In genomic region chr19:34253711-34254551, GRCh38 we compare ENCODE assay signal across 8 cellular contexts. TPM values are rescaled to one million over a fixed set of nuclear protein-coding genes. Genes with fewer than 3 reads are reported as not detected.
DNase-seq lines count a peak whose midpoint lies in the region; ATAC-seq and TF ChIP-seq lines count a peak whose summit lies in the region.

No MANE protein-coding gene starts in this region.

- no peaks in the 10 kb centered on the region for H3K27me3 ChIP-seq in KMS-11 (ENCODE audit: insufficient read depth, low read depth)
- no peaks in the 10 kb centered on the region for H3K27me3 ChIP-seq in WERI-Rb-1 (ENCODE audit: insufficient read depth, low read depth, severe bottlenecking)
- H3K27me3 ChIP-seq in effector memory CD4-positive, alpha-beta T cell (replicated peaks; ENCODE audit: control insufficient read depth, insufficient read depth, low read length, poor library complexity, severe bottlenecking): no peaks in the 10 kb centered on the region

- no peak overlapping the region for H3K4me3 ChIP-seq in KMS-11 (IDR thresholded peaks at IDR 0.05; ENCODE audit: insufficient read depth, low read depth, low read length)
- peak overlapping the region; percentile 67 for H3K4me3 ChIP-seq in WERI-Rb-1 (ENCODE audit: low read depth, low read length)
- H3K4me3 ChIP-seq in effector memory CD4-positive, alpha-beta T cell (ENCODE audit: insufficient read depth, low read depth, low read length, poor library complexity, severe bottlenecking): peak overlapping the region; percentile 81

- H3K79me2 ChIP-seq in KMS-11 (ENCODE audit: insufficient read depth, low read depth): no peaks in the 10 kb centered on the region

- peak; percentile 90 for ATAC-seq in GM21515 (IDR thresholded peaks at IDR 0.05; ENCODE audit: unreplicated experiment)
- ATAC-seq in stimulated activated naive CD8-positive, alpha-beta T cell treated with anti-CD3 and anti-CD28 coated beads, Interleukin-15, amount 100 ng/mL, for 72 hours: peak; percentile 34
- ATAC-seq in HG02884 (IDR thresholded peaks at IDR 0.05; ENCODE audit: unreplicated experiment): no peak

- peak overlapping the region; percentile 83 for H2AFZ ChIP-seq in KMS-11 (ENCODE audit: low read depth)

- H3K27ac Mint-ChIP-seq in stimulated activated naive CD8-positive, alpha-beta T cell treated with anti-CD3 and anti-CD28 coated beads, Interleukin-15, amount 100 ng/mL, for 72 hours: peak overlapping the region; percentile 78 to 97

- H3K4me1 ChIP-seq in KMS-11 (ENCODE audit: low read depth, poor library complexity, severe bottlenecking): peaks cover 4% of the 10 kb centered on the region
- peaks cover 7% of the 10 kb centered on the region for H3K4me1 ChIP-seq in effector memory CD4-positive, alpha-beta T cell (ENCODE audit: control insufficient read depth, insufficient read depth, low read length, poor library complexity, severe bottlenecking)

- TF ChIP-seq CTCF in KMS-11 (conservative IDR thresholded peaks at IDR 0.05; ENCODE audit: low read depth, low read length) (no peak), WERI-Rb-1 (IDR thresholded peaks at IDR 0.05; ENCODE audit: low read depth, low read length) (no peak)

- H3K36me3 ChIP-seq in KMS-11 (ENCODE audit: insufficient read depth) (no peaks in the 10 kb centered on the region), WERI-Rb-1 (no peaks in the 10 kb centered on the region; the same call in none of the 2 replicates)
- H3K36me3 ChIP-seq in effector memory CD4-positive, alpha-beta T cell (ENCODE audit: control insufficient read depth, insufficient read depth, low read length): no peaks in the 10 kb centered on the region

- no peaks in the 10 kb centered on the region for H3K27me3 Mint-ChIP-seq in stimulated activated naive CD8-positive, alpha-beta T cell treated with anti-CD3 and anti-CD28 coated beads, Interleukin-15, amount 100 ng/mL, for 72 hours

- no peaks in the 10 kb centered on the region for H3K9me3 Mint-ChIP-seq in stimulated activated naive CD8-positive, alpha-beta T cell treated with anti-CD3 and anti-CD28 coated beads, Interleukin-15, amount 100 ng/mL, for 72 hours

- peak overlapping the region; percentile 56 for H3K4me2 ChIP-seq in KMS-11

- H3K9me3 ChIP-seq in WERI-Rb-1 (ENCODE audit: severe bottlenecking): no peaks in the 10 kb centered on the region
- H3K9me3 ChIP-seq in effector memory CD4-positive, alpha-beta T cell (ENCODE audit: control insufficient read depth, low read length): no peaks in the 10 kb centered on the region

- H3K27ac ChIP-seq in KMS-11 (no peak overlapping the region), WERI-Rb-1 (peak overlapping the region; percentile 94)
- peak overlapping the region; percentile 89 for H3K27ac ChIP-seq in effector memory CD4-positive, alpha-beta T cell (ENCODE audit: insufficient read depth, low read length, poor library complexity, severe bottlenecking)

- H3K4me3 Mint-ChIP-seq in stimulated activated naive CD8-positive, alpha-beta T cell treated with anti-CD3 and anti-CD28 coated beads, Interleukin-15, amount 100 ng/mL, for 72 hours: peak overlapping the region; percentile 87 to 94

- no peaks in the 10 kb centered on the region for H4K20me1 ChIP-seq in KMS-11 (ENCODE audit: insufficient read depth)

- peak overlapping the region; percentile 44; the same call in 1 of the 2 replicates for H3K9ac ChIP-seq in KMS-11

- DNase-seq in GDM1 (lab: John Stamatoyannopoulos, UW): peak; percentile 30
- DNase-seq in WERI-Rb-1: peak; percentile 91
- DNase-seq in effector memory CD4-positive, alpha-beta T cell: peak in 1 of 3 donors; percentile 69
- peak; percentile 95 for DNase-seq in mesenteric fat pad (ENCODE audit: low spot score)
- peak; percentile 77 to 84 for DNase-seq in stimulated activated naive CD8-positive, alpha-beta T cell treated with anti-CD3 and anti-CD28 coated beads, Interleukin-15, amount 100 ng/mL, for 72 hours

- H3K4me1 Mint-ChIP-seq in stimulated activated naive CD8-positive, alpha-beta T cell treated with anti-CD3 and anti-CD28 coated beads, Interleukin-15, amount 100 ng/mL, for 72 hours: peaks cover 34% of the 10 kb centered on the region

RNA-seq across cellular contexts. Expression of gene GARRE1, which starts 0.4 kb away (rescaled TPM):
- 37.7 TPM for total RNA-seq in mesenteric fat pad
